In the genomic region with DNA sequence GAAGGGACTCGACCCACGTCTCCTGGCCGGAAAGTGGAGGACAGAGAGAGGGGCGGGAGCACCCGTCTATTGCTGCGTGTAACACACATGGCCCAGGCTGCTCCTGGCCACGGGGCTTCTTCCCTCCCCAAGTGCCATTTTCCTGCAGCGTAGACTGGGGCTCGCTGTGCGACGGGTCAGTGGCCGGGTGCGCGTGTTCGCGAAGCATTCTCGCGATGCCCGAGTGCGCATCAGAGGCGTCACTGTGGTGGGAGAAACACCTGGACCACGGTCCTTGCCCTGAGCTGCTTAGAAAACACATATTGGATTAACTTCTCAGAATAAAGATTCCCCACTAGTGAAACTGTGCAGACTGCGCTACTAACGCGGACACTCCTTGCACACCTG, we compare ENCODE assay signal across 1 cellular context.
TF ChIP-seq lines count a peak whose summit lies in the region.

No MANE protein-coding gene starts in this region.

TF ChIP-seq in IMR-90, 13 proteins besides CTCF, POLR2A, EP300 and RAD21:
- no peak for TF ChIP-seq MAZ (IDR thresholded peaks at IDR 0.05; ENCODE audit: borderline replicate concordance, low read depth, low read length)
- no peak for TF ChIP-seq SMC3 (IDR thresholded peaks at IDR 0.05; ENCODE audit: low read depth, low read length)
- TF ChIP-seq RCOR1 (IDR thresholded peaks at IDR 0.05; ENCODE audit: insufficient replicate concordance, low read length): no peak
- no peak for TF ChIP-seq BHLHE40 (IDR thresholded peaks at IDR 0.05; ENCODE audit: low read depth, low read length)
- no peak for TF ChIP-seq FOS (IDR thresholded peaks at IDR 0.05; ENCODE audit: low read depth, low read length)
- no peak for TF ChIP-seq RFX5 (IDR thresholded peaks at IDR 0.05; ENCODE audit: low read depth, low read length)
- no peak for TF ChIP-seq MAFK (IDR thresholded peaks at IDR 0.05; ENCODE audit: low read depth, low read length)
- TF ChIP-seq ELK1 (IDR thresholded peaks at IDR 0.05; ENCODE audit: borderline replicate concordance, low read depth, low read length): no peak
- TF ChIP-seq, protein P1, sequence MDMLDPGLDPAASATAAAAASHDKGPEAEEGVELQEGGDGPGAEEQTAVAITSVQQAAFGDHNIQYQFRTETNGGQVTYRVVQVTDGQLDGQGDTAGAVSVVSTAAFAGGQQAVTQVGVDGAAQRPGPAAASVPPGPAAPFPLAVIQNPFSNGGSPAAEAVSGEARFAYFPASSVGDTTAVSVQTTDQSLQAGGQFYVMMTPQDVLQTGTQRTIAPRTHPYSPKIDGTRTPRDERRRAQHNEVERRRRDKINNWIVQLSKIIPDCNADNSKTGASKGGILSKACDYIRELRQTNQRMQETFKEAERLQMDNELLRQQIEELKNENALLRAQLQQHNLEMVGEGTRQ (IDR thresholded peaks at IDR 0.05; ENCODE audit: low read depth, low read length): no peak
- TF ChIP-seq CEBPB (IDR thresholded peaks at IDR 0.05; ENCODE audit: low read depth, low read length): no peak
- no peak for TF ChIP-seq CHD1 (IDR thresholded peaks at IDR 0.05; ENCODE audit: low read depth, low read length)
- TF ChIP-seq MXI1 (IDR thresholded peaks at IDR 0.05; ENCODE audit: borderline replicate concordance, low read depth, low read length): no peak
